Comparison of ENCODE assay signal across 1 cellular context in genomic region chr4:126955292-126956191, GRCh38.
TF ChIP-seq lines count a peak whose summit lies in the region.

No MANE protein-coding gene starts in this region.

TF ChIP-seq in K562, 482 proteins besides CTCF, POLR2A, EP300 and RAD21 (continued from another document and continues in another):
- TF ChIP-seq, protein P1, sequence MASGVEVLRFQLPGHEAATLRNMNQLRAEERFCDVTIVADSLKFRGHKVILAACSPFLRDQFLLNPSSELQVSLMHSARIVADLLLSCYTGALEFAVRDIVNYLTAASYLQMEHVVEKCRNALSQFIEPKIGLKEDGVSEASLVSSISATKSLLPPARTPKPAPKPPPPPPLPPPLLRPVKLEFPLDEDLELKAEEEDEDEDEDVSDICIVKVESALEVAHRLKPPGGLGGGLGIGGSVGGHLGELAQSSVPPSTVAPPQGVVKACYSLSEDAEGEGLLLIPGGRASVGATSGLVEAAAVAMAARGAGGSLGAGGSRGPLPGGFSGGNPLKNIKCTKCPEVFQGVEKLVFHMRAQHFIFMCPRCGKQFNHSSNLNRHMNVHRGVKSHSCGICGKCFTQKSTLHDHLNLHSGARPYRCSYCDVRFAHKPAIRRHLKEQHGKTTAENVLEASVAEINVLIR (CRISPR knock-in tag; IDR thresholded peaks at IDR 0.05) = no peak
- TF ChIP-seq MCM3 (IDR thresholded peaks at IDR 0.05) = no peak
- no peak for TF ChIP-seq ZNF407 (IDR thresholded peaks at IDR 0.05; ENCODE audit: low read depth)
- no peak; the same call in 1 of the 2 replicates for TF ChIP-seq MXI1 (IDR thresholded peaks at IDR 0.05; ENCODE audit: low read depth, low read length)
- TF ChIP-seq ZNF431 (CRISPR knock-in tag; IDR thresholded peaks at IDR 0.05) = no peak
- no peak for TF ChIP-seq SREBF1 (IDR thresholded peaks at IDR 0.05; ENCODE audit: borderline replicate concordance, low read depth, low read length)
- TF ChIP-seq ZNF3 (CRISPR knock-in tag; IDR thresholded peaks at IDR 0.05) = no peak
- no peak for TF ChIP-seq HMG20A (CRISPR knock-in tag; conservative IDR thresholded peaks at IDR 0.05)
- no peak for TF ChIP-seq ZBTB49 (CRISPR knock-in tag; IDR thresholded peaks at IDR 0.05; ENCODE audit: borderline replicate concordance)
- TF ChIP-seq BRF1 (IDR thresholded peaks at IDR 0.05; ENCODE audit: borderline replicate concordance, extremely low read depth, insufficient read length) = no peak
- TF ChIP-seq, protein P2, sequence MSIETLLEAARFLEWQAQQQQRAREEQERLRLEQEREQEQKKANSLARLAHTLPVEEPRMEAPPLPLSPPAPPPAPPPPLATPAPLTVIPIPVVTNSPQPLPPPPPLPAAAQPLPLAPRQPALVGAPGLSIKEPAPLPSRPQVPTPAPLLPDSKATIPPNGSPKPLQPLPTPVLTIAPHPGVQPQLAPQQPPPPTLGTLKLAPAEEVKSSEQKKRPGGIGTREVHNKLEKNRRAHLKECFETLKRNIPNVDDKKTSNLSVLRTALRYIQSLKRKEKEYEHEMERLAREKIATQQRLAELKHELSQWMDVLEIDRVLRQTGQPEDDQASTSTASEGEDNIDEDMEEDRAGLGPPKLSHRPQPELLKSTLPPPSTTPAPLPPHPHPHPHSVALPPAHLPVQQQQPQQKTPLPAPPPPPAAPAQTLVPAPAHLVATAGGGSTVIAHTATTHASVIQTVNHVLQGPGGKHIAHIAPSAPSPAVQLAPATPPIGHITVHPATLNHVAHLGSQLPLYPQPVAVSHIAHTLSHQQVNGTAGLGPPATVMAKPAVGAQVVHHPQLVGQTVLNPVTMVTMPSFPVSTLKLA (conservative IDR thresholded peaks at IDR 0.05) = peak in 1 of 2 experiments; percentile 14; a peak in 2 of 4 replicates
- no peak for TF ChIP-seq ZFP91 (CRISPR knock-in tag; IDR thresholded peaks at IDR 0.05)
- 0 out of 2 replicates have a peak, but pooled peaks have one; percentile 47 for TF ChIP-seq GABPB1 (CRISPR knock-in tag; IDR thresholded peaks at IDR 0.05)
- peak; percentile 68 for TF ChIP-seq ETV1 (tag; conservative IDR thresholded peaks at IDR 0.05; ENCODE audit: low read depth)
- TF ChIP-seq KLF10 (CRISPR knock-in tag; IDR thresholded peaks at IDR 0.05) = no peak
- TF ChIP-seq SETDB1 (IDR thresholded peaks at IDR 0.05; ENCODE audit: low read length) = no peak
- TF ChIP-seq SREBF2 (CRISPR knock-in tag; IDR thresholded peaks at IDR 0.05) = no peak
- TF ChIP-seq, protein P3, sequence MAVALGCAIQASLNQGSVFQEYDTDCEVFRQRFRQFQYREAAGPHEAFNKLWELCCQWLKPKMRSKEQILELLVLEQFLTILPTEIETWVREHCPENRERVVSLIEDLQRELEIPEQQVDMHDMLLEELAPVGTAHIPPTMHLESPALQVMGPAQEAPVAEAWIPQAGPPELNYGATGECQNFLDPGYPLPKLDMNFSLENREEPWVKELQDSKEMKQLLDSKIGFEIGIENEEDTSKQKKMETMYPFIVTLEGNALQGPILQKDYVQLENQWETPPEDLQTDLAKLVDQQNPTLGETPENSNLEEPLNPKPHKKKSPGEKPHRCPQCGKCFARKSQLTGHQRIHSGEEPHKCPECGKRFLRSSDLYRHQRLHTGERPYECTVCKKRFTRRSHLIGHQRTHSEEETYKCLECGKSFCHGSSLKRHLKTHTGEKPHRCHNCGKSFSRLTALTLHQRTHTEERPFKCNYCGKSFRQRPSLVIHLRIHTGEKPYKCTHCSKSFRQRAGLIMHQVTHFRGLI (CRISPR knock-in tag; IDR thresholded peaks at IDR 0.05) = no peak
- 0 out of 2 replicates have a peak, but pooled peaks have one; percentile 44 for TF ChIP-seq HNRNPL (IDR thresholded peaks at IDR 0.05; ENCODE audit: low read depth, low read length)
- peak; percentile 98 for TF ChIP-seq TAF1 (IDR thresholded peaks at IDR 0.05; ENCODE audit: control insufficient read depth, extremely low read depth, insufficient read depth, low read length, severe bottlenecking)
- 0 out of 4 replicates have a peak, but pooled peaks of 1 of the 2 experiments have one; percentile 17 for TF ChIP-seq TBL1XR1 (IDR thresholded peaks at IDR 0.05; ENCODE audit: low read length in 2 of 2)
- TF ChIP-seq RFX7 (CRISPR knock-in tag; IDR thresholded peaks at IDR 0.05) = no peak
- TF ChIP-seq ZNF75A (CRISPR knock-in tag; IDR thresholded peaks at IDR 0.05) = no peak
- no peak for TF ChIP-seq ATF1 (CRISPR knock-in tag; IDR thresholded peaks at IDR 0.05)
- peak; percentile 43 for TF ChIP-seq ATF1 (tag; IDR thresholded peaks at IDR 0.05)
- TF ChIP-seq PHB (CRISPR knock-in tag; IDR thresholded peaks at IDR 0.05) = no peak
- no peak for TF ChIP-seq PCBP2 (IDR thresholded peaks at IDR 0.05; ENCODE audit: low read depth, low read length, poor library complexity, severe bottlenecking)
- no peak for TF ChIP-seq CREBBP (IDR thresholded peaks at IDR 0.05; ENCODE audit: low read depth, low read length)
- TF ChIP-seq JUN (IDR thresholded peaks at IDR 0.05; ENCODE audit: borderline replicate concordance, low read depth, low read length) = no peak
- TF ChIP-seq JUN (CRISPR knock-in tag; IDR thresholded peaks at IDR 0.05; ENCODE audit: borderline replicate concordance) = no peak
- no peak for TF ChIP-seq RNF219 (CRISPR knock-in tag; IDR thresholded peaks at IDR 0.05)
- peak; percentile 98 for TF ChIP-seq MEIS2 (IDR thresholded peaks at IDR 0.05; ENCODE audit: partially characterized antibody)
- no peak for TF ChIP-seq HNRNPH1 (optimal IDR thresholded peaks at IDR 0.05; ENCODE audit: low read depth, low read length)
- TF ChIP-seq CHAMP1 (IDR thresholded peaks at IDR 0.05) = 0 out of 2 replicates have a peak, but pooled peaks have one; percentile 69
- no peak for TF ChIP-seq RBM39 (optimal IDR thresholded peaks at IDR 0.05; ENCODE audit: low read depth, low read length)
- TF ChIP-seq ZNF253 (CRISPR knock-in tag; conservative IDR thresholded peaks at IDR 0.05) = no peak
- TF ChIP-seq ESRRB (CRISPR knock-in tag; IDR thresholded peaks at IDR 0.05; ENCODE audit: borderline replicate concordance) = no peak
- no peak for TF ChIP-seq NR1H2 (CRISPR knock-in tag; IDR thresholded peaks at IDR 0.05)
- no peak for TF ChIP-seq ZFP1 (CRISPR knock-in tag; IDR thresholded peaks at IDR 0.05)
- no peak for TF ChIP-seq RBM22 (IDR thresholded peaks at IDR 0.05; ENCODE audit: low read depth, low read length, poor library complexity, severe bottlenecking)
